1 cellular context compared by ENCODE assay signal in the genomic region with DNA sequence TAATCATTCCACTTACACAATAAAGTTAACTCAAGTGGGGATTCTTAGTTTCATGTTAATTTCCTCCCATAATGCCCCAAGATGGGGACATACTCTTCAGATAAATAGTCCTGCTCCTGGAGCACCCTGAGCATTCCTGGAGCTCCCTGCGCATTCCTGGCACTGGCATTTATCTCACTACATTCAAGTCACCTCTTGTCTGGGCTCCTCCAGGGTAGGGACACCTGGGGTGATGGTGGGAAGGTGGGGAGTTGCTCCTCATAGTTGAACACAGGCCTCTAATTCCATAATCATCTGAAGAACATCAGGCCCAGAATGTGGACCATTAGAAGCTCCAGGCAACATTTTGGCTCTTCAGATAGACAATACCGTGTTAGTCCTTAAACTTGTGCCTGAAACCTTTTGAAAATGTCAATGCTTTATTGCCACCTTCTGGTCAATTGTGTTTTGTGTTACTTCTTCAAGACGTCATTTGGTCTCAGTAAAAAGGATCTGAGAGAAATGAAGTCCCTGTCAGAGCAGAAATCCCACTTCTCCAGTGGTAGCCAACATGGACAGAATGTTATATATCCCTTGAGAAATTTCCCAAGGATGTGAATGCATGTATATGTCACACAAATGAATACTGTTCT.
TF ChIP-seq lines count a peak whose summit lies in the region.

No MANE protein-coding gene starts in this region.

TF ChIP-seq in liver, 16 proteins besides CTCF, POLR2A, EP300 and RAD21 (continued from another document):
- TF ChIP-seq, protein P1, sequence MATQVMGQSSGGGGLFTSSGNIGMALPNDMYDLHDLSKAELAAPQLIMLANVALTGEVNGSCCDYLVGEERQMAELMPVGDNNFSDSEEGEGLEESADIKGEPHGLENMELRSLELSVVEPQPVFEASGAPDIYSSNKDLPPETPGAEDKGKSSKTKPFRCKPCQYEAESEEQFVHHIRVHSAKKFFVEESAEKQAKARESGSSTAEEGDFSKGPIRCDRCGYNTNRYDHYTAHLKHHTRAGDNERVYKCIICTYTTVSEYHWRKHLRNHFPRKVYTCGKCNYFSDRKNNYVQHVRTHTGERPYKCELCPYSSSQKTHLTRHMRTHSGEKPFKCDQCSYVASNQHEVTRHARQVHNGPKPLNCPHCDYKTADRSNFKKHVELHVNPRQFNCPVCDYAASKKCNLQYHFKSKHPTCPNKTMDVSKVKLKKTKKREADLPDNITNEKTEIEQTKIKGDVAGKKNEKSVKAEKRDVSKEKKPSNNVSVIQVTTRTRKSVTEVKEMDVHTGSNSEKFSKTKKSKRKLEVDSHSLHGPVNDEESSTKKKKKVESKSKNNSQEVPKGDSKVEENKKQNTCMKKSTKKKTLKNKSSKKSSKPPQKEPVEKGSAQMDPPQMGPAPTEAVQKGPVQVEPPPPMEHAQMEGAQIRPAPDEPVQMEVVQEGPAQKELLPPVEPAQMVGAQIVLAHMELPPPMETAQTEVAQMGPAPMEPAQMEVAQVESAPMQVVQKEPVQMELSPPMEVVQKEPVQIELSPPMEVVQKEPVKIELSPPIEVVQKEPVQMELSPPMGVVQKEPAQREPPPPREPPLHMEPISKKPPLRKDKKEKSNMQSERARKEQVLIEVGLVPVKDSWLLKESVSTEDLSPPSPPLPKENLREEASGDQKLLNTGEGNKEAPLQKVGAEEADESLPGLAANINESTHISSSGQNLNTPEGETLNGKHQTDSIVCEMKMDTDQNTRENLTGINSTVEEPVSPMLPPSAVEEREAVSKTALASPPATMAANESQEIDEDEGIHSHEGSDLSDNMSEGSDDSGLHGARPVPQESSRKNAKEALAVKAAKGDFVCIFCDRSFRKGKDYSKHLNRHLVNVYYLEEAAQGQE (IDR thresholded peaks at IDR 0.05) = no peak
